In genomic region chr3:160437083-160437455, GRCh38 we compare ENCODE assay signal across 24 cellular contexts. TPM values are rescaled to one million over a fixed set of nuclear protein-coding genes. Genes with fewer than 3 reads are reported as not detected.
DNase-seq lines count a peak whose midpoint lies in the region; ATAC-seq and TF ChIP-seq lines count a peak whose summit lies in the region.
"Had no signal": no experiment of that assay in that cellular context is flagged by ENCODE, and none has a peak within 500 bp of the region (broad histone marks: within the 10 kb centered on the region; RNA-seq: fewer than 3 reads in every experiment).

No MANE protein-coding gene starts in this region.

- intact Hi-C loops in MCF 10A (cut with micrococcal nuclease) (no loop called here), mammary epithelial cell (cut with micrococcal nuclease) (no loop called here), HCT116 (cut with micrococcal nuclease) (no loop called here)

- POLR2A ChIA-PET in MCF 10A (lab: Yijun Ruan, JAX) = interaction anchor here (0.9 to 3.5 kb wide), 2 partner anchors 12 to 29 kb away, joined by 3 to 23 read pairs; partner anchors contain the start of gene TRIM59
- POLR2A ChIA-PET in HCT116 (lab: Charles Lee) = interaction anchor here (1.3 kb wide), 1 partner anchor 13 kb away, joined by 3 read pairs; the partner anchor contains the start of gene TRIM59
- POLR2A ChIA-PET in activated CD8-positive, alpha-beta T cell treated with anti-CD3 and anti-CD28 coated beads, Interleukin-2, amount 10 ng/mL, durations not matched to agents 7 days and 5 days (lab: Charles Lee) = interaction anchor here (0.7 to 3.8 kb wide), 2 partner anchors 13 to 37 kb away, joined by 3 to 31 read pairs; partner anchors contain the start of genes SMC4 and TRIM59

- H3K9me2 ChIP-seq in HCT116 (ENCODE audit: insufficient read depth) = no peaks in the 10 kb centered on the region

- H3K27me3 Mint-ChIP-seq in MCF 10A (ENCODE audit: insufficient read depth, unreplicated experiment) = no peaks in the 10 kb centered on the region
- H3K27me3 Mint-ChIP-seq in activated CD8-positive, alpha-beta T cell treated with anti-CD3 and anti-CD28 coated beads, Interleukin-2, amount 10 ng/mL, durations not matched to agents 7 days and 5 days (ENCODE audit: low read depth) = no peaks in the 10 kb centered on the region
- H3K27me3 Mint-ChIP-seq: stimulated activated naive CD8-positive, alpha-beta T cell treated with anti-CD3 and anti-CD28 coated beads, Interleukin-15, Interleukin-2, amounts not matched to agents 100 ng/mL and 50 ng/mL, for 24 hours had no signal

- no peak overlapping the region for H3K14ac ChIP-seq in trophoblast cell (ENCODE audit: low read length)

- dilution Hi-C loops in mammary epithelial cell (cut with HindIII; ENCODE audit: low sequenced_read_pairs) = no loop called here

- no peaks in the 10 kb centered on the region for H4K20me1 ChIP-seq in mammary epithelial cell (ENCODE audit: insufficient read depth, low read length)
- peaks cover 33% of the 10 kb centered on the region; the same call in 1 of the 2 replicates for H4K20me1 ChIP-seq in HCT116 (ENCODE audit: insufficient read depth)
- peaks cover 4% of the 10 kb centered on the region for H4K20me1 ChIP-seq in osteoblast (ENCODE audit: insufficient read depth, low read length)

- H3K36me3 ChIP-seq in mammary epithelial cell (ENCODE audit: insufficient read depth, low read length) (peaks cover 31% of the 10 kb centered on the region), HCT116 (ENCODE audit: control insufficient read depth in 1 of 2, insufficient read depth in 2 of 2, low read length in 2 of 2) (peaks cover 28 to 49% of the 10 kb centered on the region in 2 experiments), mesendoderm (ENCODE audit: control insufficient read depth, insufficient read depth, low read length) (no peaks in the 10 kb centered on the region), trophoblast cell (ENCODE audit: control insufficient read depth in 1 of 2, insufficient read depth in 2 of 2, low read length in 2 of 2) (peaks cover 6 to 10% of the 10 kb centered on the region in 2 experiments), brain microvascular endothelial cell (replicated peaks) (peaks cover 23% of the 10 kb centered on the region), osteoblast (ENCODE audit: insufficient read depth, low read length) (peaks cover 60% of the 10 kb centered on the region)

- H3K27ac ChIP-seq in mammary epithelial cell (ENCODE audit: insufficient read depth, low read depth, low read length) (no peak overlapping the region), HCT116 (ENCODE audit: low read depth, low read length) (no peak overlapping the region), mesendoderm (ENCODE audit: low read depth, low read length) (no peak overlapping the region), trophoblast cell (ENCODE audit: low read depth, low read length) (no peak overlapping the region), brain microvascular endothelial cell (no peak overlapping the region), osteoblast (ENCODE audit: low read depth, low read length) (no peak overlapping the region)
- H3K27ac ChIP-seq: parathyroid adenoma, PC-9, transverse colon had no signal

- 93% methylated on average over 5 of the region's 5 CpGs for WGBS in mammary epithelial cell (ENCODE audit: low coverage, missing lambda C conversion rate)
- no CpG with 5 or more reads among the region's 5 CpGs for WGBS in mesendoderm (ENCODE audit: extremely low coverage, insufficient coverage, low lambda C conversion rate)
- no CpG with 5 or more reads among the region's 5 CpGs for WGBS in trophoblast cell (ENCODE audit: extremely low coverage, insufficient coverage, insufficient read length)

- H4K5ac ChIP-seq in mesendoderm (ENCODE audit: low read length) = no peak overlapping the region

- no peak overlapping the region for H3K27ac Mint-ChIP-seq in MCF 10A (ENCODE audit: low read depth, unreplicated experiment)
- no peak overlapping the region for H3K27ac Mint-ChIP-seq in activated CD8-positive, alpha-beta T cell treated with anti-CD3 and anti-CD28 coated beads, Interleukin-2, amount 10 ng/mL, durations not matched to agents 7 days and 5 days
- H3K27ac Mint-ChIP-seq: stimulated activated naive CD8-positive, alpha-beta T cell treated with anti-CD3 and anti-CD28 coated beads, Interleukin-15, Interleukin-2, amounts not matched to agents 100 ng/mL and 50 ng/mL, for 24 hours had no signal

- no peak overlapping the region for H3K4ac ChIP-seq in mesendoderm (ENCODE audit: low read depth, low read length)
- H3K4ac ChIP-seq in trophoblast cell (ENCODE audit: low read depth, low read length) = no peak overlapping the region

- H3K9ac ChIP-seq in mammary epithelial cell (ENCODE audit: insufficient read depth, low read length) (no peak overlapping the region), HCT116 (ENCODE audit: low read length) (no peak overlapping the region), mesendoderm (ENCODE audit: low read length) (no peak overlapping the region), trophoblast cell (ENCODE audit: low read length) (no peak overlapping the region)
- H3K9ac ChIP-seq: parathyroid adenoma had no signal

- no peak for TF ChIP-seq POLR2A in HCT116 (IDR thresholded peaks at IDR 0.05; ENCODE audit: borderline replicate concordance, extremely low read depth, insufficient read depth, insufficient read length)

- H4K12ac ChIP-seq in trophoblast cell (ENCODE audit: low read depth, low read length) = no peak overlapping the region

- RAD21 ChIA-PET in HCT116 (lab: Charles Lee; ENCODE audit: low non-redundant PET in 1 of 2, low total read pairs in 2 of 2, uncharacterized antibody in 2 of 2, unreplicated experiment in 2 of 2) = no interaction called here

- no peak for ATAC-seq in HCT116
- ATAC-seq in activated CD8-positive, alpha-beta T cell treated with anti-CD3 and anti-CD28 coated beads, Interleukin-2, amount 10 ng/mL, durations not matched to agents 7 days and 5 days = peak; percentile 48

- H3K4me1 ChIP-seq in mammary epithelial cell (ENCODE audit: insufficient read depth, low read length) = no peaks in the 10 kb centered on the region
- no peaks in the 10 kb centered on the region for H3K4me1 ChIP-seq in HCT116 (ENCODE audit: control insufficient read depth in 1 of 2, insufficient read depth in 2 of 2, low read length in 2 of 2)
- peaks cover 2% of the 10 kb centered on the region for H3K4me1 ChIP-seq in mesendoderm (ENCODE audit: control insufficient read depth, low read depth, low read length)
- H3K4me1 ChIP-seq in trophoblast cell (ENCODE audit: control insufficient read depth in 1 of 2, insufficient read depth in 2 of 2, low read length in 2 of 2) = no peaks in the 10 kb centered on the region
- peaks cover 20% of the 10 kb centered on the region for H3K4me1 ChIP-seq in osteoblast (ENCODE audit: insufficient read depth, low read length)
- H3K4me1 ChIP-seq: Caco-2, parathyroid adenoma, transverse colon had no signal

- H3K18ac ChIP-seq in mesendoderm (ENCODE audit: low read length) (no peak overlapping the region), trophoblast cell (ENCODE audit: low read length) (no peak overlapping the region)

- no TSS peak for BruUV-seq in MCF 10A (replicated peaks; lab: Mats Ljungman, UMichigan)
- no TSS peak for BruUV-seq in mammary epithelial cell (replicated peaks; lab: Mats Ljungman, UMichigan)
- BruUV-seq in HCT116 (replicated peaks; lab: Mats Ljungman, UMichigan) = no TSS peak

- H3K56ac ChIP-seq in mesendoderm (ENCODE audit: low read length) = no peak overlapping the region

- H3K4me3 Mint-ChIP-seq in MCF 10A (ENCODE audit: unreplicated experiment) = no peak overlapping the region
- no peak overlapping the region for H3K4me3 Mint-ChIP-seq in activated CD8-positive, alpha-beta T cell treated with anti-CD3 and anti-CD28 coated beads, Interleukin-2, amount 10 ng/mL, durations not matched to agents 7 days and 5 days
- H3K4me3 Mint-ChIP-seq: activated T-cell treated with anti-CD3 and anti-CD28 coated beads, Interleukin-2, amount 50 U/mL, for 4 hours; stimulated activated naive CD8-positive, alpha-beta T cell treated with anti-CD3 and anti-CD28 coated beads, Interleukin-15, Interleukin-2, amounts not matched to agents 100 ng/mL and 50 ng/mL, for 24 hours had no signal

- no peak for TF ChIP-seq RAD21 in HCT116 (IDR thresholded peaks at IDR 0.05; ENCODE audit: low read depth)

- CTCF ChIA-PET in MCF 10A (lab: Yijun Ruan, JAX) (no interaction called here), mammary epithelial cell (lab: Charles Lee; ENCODE audit: low non-redundant PET) (no interaction called here), HCT116 (lab: Charles Lee) (interaction anchor here (0.9 kb wide), 1 partner anchor 12 kb away, joined by 3 read pairs; the partner anchor contains the start of gene TRIM59)
- CTCF ChIA-PET in activated CD8-positive, alpha-beta T cell treated with anti-CD3 and anti-CD28 coated beads, Interleukin-2, amount 10 ng/mL, durations not matched to agents 7 days and 5 days (lab: Charles Lee) = interaction anchor here (1.7 kb wide), 1 partner anchor 48 kb away, joined by 4 read pairs; no protein-coding TSS in a partner anchor

- no peak overlapping the region for H4K91ac ChIP-seq in trophoblast cell (ENCODE audit: low read depth, low read length)

- H3K4me3 ChIP-seq in mammary epithelial cell (replicated peaks in 1 of 3; ENCODE audit: insufficient read depth in 1 of 3, low read depth in 2 of 3, low read length in 3 of 3) (no peak overlapping the region), HCT116 (replicated peaks in 1 of 2; ENCODE audit: low read depth in 1 of 2, low read length in 2 of 2) (no peak overlapping the region), mesendoderm (ENCODE audit: low read length) (no peak overlapping the region), trophoblast cell (ENCODE audit: low read depth, low read length) (no peak overlapping the region), brain microvascular endothelial cell (ENCODE audit: low read depth, low read length) (no peak overlapping the region), osteoblast (ENCODE audit: insufficient read depth, low read length) (no peak overlapping the region)
- H3K4me3 ChIP-seq: dorsolateral prefrontal cortex, PC-9, transverse colon had no signal

- peaks cover 43% of the 10 kb centered on the region for H3K36me3 Mint-ChIP-seq in MCF 10A (ENCODE audit: insufficient read depth, unreplicated experiment)
- H3K36me3 Mint-ChIP-seq in activated CD8-positive, alpha-beta T cell treated with anti-CD3 and anti-CD28 coated beads, Interleukin-2, amount 10 ng/mL, durations not matched to agents 7 days and 5 days (ENCODE audit: low read depth) = peaks cover 79% of the 10 kb centered on the region

- H3K9me3 Mint-ChIP-seq in MCF 10A (ENCODE audit: unreplicated experiment) = no peaks in the 10 kb centered on the region
- no peaks in the 10 kb centered on the region for H3K9me3 Mint-ChIP-seq in activated CD8-positive, alpha-beta T cell treated with anti-CD3 and anti-CD28 coated beads, Interleukin-2, amount 10 ng/mL, durations not matched to agents 7 days and 5 days (ENCODE audit: insufficient read depth)
- H3K9me3 Mint-ChIP-seq: activated T-cell treated with anti-CD3 and anti-CD28 coated beads, Interleukin-2, amount 50 U/mL, for 4 hours had no signal

- H3K79me2 ChIP-seq in mammary epithelial cell (ENCODE audit: insufficient read depth, low read length) (peaks cover 74% of the 10 kb centered on the region), HCT116 (ENCODE audit: insufficient read depth, low read length) (peaks cover 100% of the 10 kb centered on the region), mesendoderm (ENCODE audit: control insufficient read depth, insufficient read depth, low read length) (peaks cover 20% of the 10 kb centered on the region), trophoblast cell (ENCODE audit: control insufficient read depth, insufficient read depth, low read length, poor library complexity) (no peaks in the 10 kb centered on the region), osteoblast (ENCODE audit: insufficient read depth, low read length) (peaks cover 76% of the 10 kb centered on the region)
- H3K79me2 ChIP-seq: parathyroid adenoma had no signal

- no peaks in the 10 kb centered on the region for H3K9me3 ChIP-seq in mammary epithelial cell (replicated peaks; ENCODE audit: insufficient read depth, low read length)
- H3K9me3 ChIP-seq in HCT116 (ENCODE audit: control insufficient read depth in 1 of 2, insufficient read depth in 1 of 2, low read depth in 1 of 2, low read length in 2 of 2) = no peaks in the 10 kb centered on the region
- H3K9me3 ChIP-seq in trophoblast cell (ENCODE audit: insufficient read depth, low read depth, low read length) = no peaks in the 10 kb centered on the region
- no peaks in the 10 kb centered on the region for H3K9me3 ChIP-seq in osteoblast (ENCODE audit: low read depth, low read length)
- H3K9me3 ChIP-seq: Caco-2, transverse colon had no signal

- no peak overlapping the region for H2BK120ac ChIP-seq in mesendoderm (ENCODE audit: low read depth, low read length)
- H2BK120ac ChIP-seq in trophoblast cell (ENCODE audit: insufficient read depth, low read length, poor library complexity) = no peak overlapping the region

- H3K27me3 ChIP-seq in mammary epithelial cell (ENCODE audit: insufficient read depth, low read length) (no peaks in the 10 kb centered on the region), HCT116 (ENCODE audit: insufficient read depth, low read length) (no peaks in the 10 kb centered on the region), mesendoderm (ENCODE audit: insufficient read depth, low read length, poor library complexity) (no peaks in the 10 kb centered on the region), trophoblast cell (ENCODE audit: insufficient read depth, low read length) (no peaks in the 10 kb centered on the region), brain microvascular endothelial cell (replicated peaks) (no peaks in the 10 kb centered on the region), osteoblast (ENCODE audit: insufficient read depth, low read length) (no peaks in the 10 kb centered on the region)
- H3K27me3 ChIP-seq: transverse colon had no signal

- H2BK12ac ChIP-seq in trophoblast cell (ENCODE audit: low read length) = no peak overlapping the region

- no peaks in the 10 kb centered on the region for H3K4me1 Mint-ChIP-seq in MCF 10A (ENCODE audit: insufficient read depth, unreplicated experiment)
- peaks cover 50% of the 10 kb centered on the region for H3K4me1 Mint-ChIP-seq in activated CD8-positive, alpha-beta T cell treated with anti-CD3 and anti-CD28 coated beads, Interleukin-2, amount 10 ng/mL, durations not matched to agents 7 days and 5 days (ENCODE audit: low read depth)

- no peak overlapping the region for H2BK15ac ChIP-seq in mesendoderm (replicated peaks; ENCODE audit: low read depth)

- TF ChIP-seq CTCF in MCF 10A (IDR thresholded peaks at IDR 0.05; ENCODE audit: unreplicated experiment) (no peak), mammary epithelial cell (conservative IDR thresholded peaks at IDR 0.05 in 1 of 2, IDR thresholded peaks at IDR 0.05 in 1 of 2; ENCODE audit: extremely low read depth in 1 of 2, insufficient read depth in 1 of 2, low read depth in 1 of 2, low read length in 2 of 2) (no peak), HCT116 (IDR thresholded peaks at IDR 0.05 in 2 of 3, conservative IDR thresholded peaks at IDR 0.05 in 1 of 3; ENCODE audit: borderline replicate concordance in 1 of 3, insufficient read depth in 1 of 3, low read depth in 2 of 3, low read length in 2 of 3) (no peak), brain microvascular endothelial cell (IDR thresholded peaks at IDR 0.05; ENCODE audit: low read depth, low read length, missing control alignments) (no peak), osteoblast (IDR thresholded peaks at IDR 0.05; ENCODE audit: extremely low read depth, low read depth, low read length) (no peak)

- H3K4me2 ChIP-seq in mammary epithelial cell (ENCODE audit: insufficient read depth, low read depth, low read length) = no peak overlapping the region
- no peak overlapping the region for H3K4me2 ChIP-seq in HCT116 (ENCODE audit: low read length)
- H3K4me2 ChIP-seq in mesendoderm (ENCODE audit: low read length) = no peak overlapping the region
- no peak overlapping the region for H3K4me2 ChIP-seq in trophoblast cell (ENCODE audit: low read length)
- H3K4me2 ChIP-seq in osteoblast (ENCODE audit: insufficient read depth, low read length) = no peak overlapping the region
- H3K4me2 ChIP-seq: PC-9 had no signal

- H2AK5ac ChIP-seq in mesendoderm (ENCODE audit: low read length) (no peak overlapping the region), trophoblast cell (ENCODE audit: low read length) (no peak overlapping the region)

- H4K8ac ChIP-seq in mesendoderm (ENCODE audit: low read depth, low read length) (no peak overlapping the region), trophoblast cell (ENCODE audit: low read depth, low read length) (no peak overlapping the region)

- H3K79me1 ChIP-seq in mesendoderm (ENCODE audit: low read length) (peaks cover 2% of the 10 kb centered on the region), trophoblast cell (ENCODE audit: low read length) (no peaks in the 10 kb centered on the region)

- H2BK5ac ChIP-seq in mesendoderm (ENCODE audit: low read length) (no peak overlapping the region), trophoblast cell (ENCODE audit: low read depth, low read length, poor library complexity) (no peak overlapping the region)

- DNase-seq in MCF 10A (ENCODE audit: unreplicated experiment) (peak; percentile 13), mammary epithelial cell (no peak), HCT116 (ENCODE audit: low read depth, low spot score) (no peak), mesendoderm (peak; percentile 25), trophoblast cell (no peak), brain microvascular endothelial cell (no peak), osteoblast (ENCODE audit: insufficient read length, low spot score, missing footprints) (no peak)
- DNase-seq in activated CD8-positive, alpha-beta T cell treated with anti-CD3 and anti-CD28 coated beads, Interleukin-2, amount 10 ng/mL, durations not matched to agents 7 days and 5 days = no peak
- DNase-seq: activated CD4-positive, alpha-beta T cell treated with anti-CD3 and anti-CD28 coated beads for 1 hour; activated T-cell treated with anti-CD3 and anti-CD28 coated beads, Interleukin-2, amount 50 U/mL, for 4 hours; amygdala; Caco-2; caudate nucleus; dorsolateral prefrontal cortex; erythroblast; hypothalamus; islet precursor cell; NCI-H1436 treated with DMSO at 0.1 percent for 48 hours; NCI-H2171; PC-9; stimulated activated CD4-positive, alpha-beta T cell treated with anti-CD3 and anti-CD28 coated beads, Interleukin-1b, Interleukin-23, amount 100 ng/mL, for 48 hours; transverse colon had no signal

- H3K23ac ChIP-seq in mesendoderm (ENCODE audit: low read length) (no peak overlapping the region), trophoblast cell (ENCODE audit: low read length) (no peak overlapping the region)

- in situ Hi-C loops in mammary epithelial cell (cut with MboI; ENCODE audit: low sequenced_read_pairs in 2 of 2) (no loop called here), brain microvascular endothelial cell (cut with HindIII; ENCODE audit: low pct_ligation_motif_present, low sequenced_read_pairs) (no loop called here)

- H2AFZ ChIP-seq in mammary epithelial cell (ENCODE audit: low read depth, low read length) (no peak overlapping the region), HCT116 (ENCODE audit: low read depth, low read length, poor library complexity, severe bottlenecking) (no peak overlapping the region), trophoblast cell (ENCODE audit: insufficient read depth, low read length, poor library complexity) (no peak overlapping the region), osteoblast (ENCODE audit: low read length) (no peak overlapping the region)
- H2AFZ ChIP-seq: parathyroid adenoma, PC-9 had no signal

RNA-seq across cellular contexts. Expression of gene TRIM59, which starts 12.5 kb away (rescaled TPM):
- 12.1 and 15.1 TPM in 2 replicates for total RNA-seq in MCF 10A (2022)
- 10 to 100 TPM in 1 of 2 donors, 1 to 10 TPM in 1; 9.7 to 15.2 TPM for total RNA-seq in mammary epithelial cell
- polyA plus RNA-seq in mammary epithelial cell = 4.9 TPM
- polyA minus RNA-seq in mammary epithelial cell = 19.1 TPM
- 41.6 TPM for total RNA-seq in HCT116 (2021; ENCODE audit: unreplicated experiment)
- polyA plus RNA-seq in HCT116 (2012) = 5.6 and 13.8 TPM in 2 replicates
- 10 to 100 TPM; 51.2 to 53.5 TPM for total RNA-seq in activated CD8-positive, alpha-beta T cell treated with anti-CD3 and anti-CD28 coated beads, Interleukin-2, amount 10 ng/mL, durations not matched to agents 7 days and 5 days
- 28.6 TPM for polyA plus RNA-seq in mesendoderm (2013, experiment 1 of 2)
- polyA plus RNA-seq in mesendoderm (2013, experiment 2 of 2) = 30.5 TPM
- polyA plus RNA-seq in trophoblast cell (2013) = 16.0 and 16.9 TPM in 2 replicates
- total RNA-seq in osteoblast = 21.5 and 22.1 TPM in 2 replicates

RNA-seq across cellular contexts. Expression of gene SMC4, which starts 37.6 kb away (rescaled TPM):
- 89.3 and 116 TPM in 2 replicates for total RNA-seq in MCF 10A (2022)
- total RNA-seq in mammary epithelial cell = 10 to 100 TPM; 16.8 to 91.2 TPM
- 35.7 TPM for polyA plus RNA-seq in mammary epithelial cell
- polyA minus RNA-seq in mammary epithelial cell = 11.1 TPM
- total RNA-seq in HCT116 (2021; ENCODE audit: unreplicated experiment) = 123 TPM
- polyA plus RNA-seq in HCT116 (2012) = 42.5 and 61.0 TPM in 2 replicates
- total RNA-seq in activated CD8-positive, alpha-beta T cell treated with anti-CD3 and anti-CD28 coated beads, Interleukin-2, amount 10 ng/mL, durations not matched to agents 7 days and 5 days = 100 to 1,000 TPM; 292 to 300 TPM
- polyA plus RNA-seq in mesendoderm (2013, experiment 1 of 2) = 263 TPM
- polyA plus RNA-seq in mesendoderm (2013, experiment 2 of 2) = 257 TPM
- 170 and 173 TPM in 2 replicates for polyA plus RNA-seq in trophoblast cell (2013)
- total RNA-seq in osteoblast = 32.9 and 44.2 TPM in 2 replicates

RNA-seq across cellular contexts. Expression of gene IFT80, which starts 38.0 kb away (rescaled TPM):
- 22.6 and 29.0 TPM in 2 replicates for total RNA-seq in MCF 10A (2022)
- 10 to 100 TPM; 21.2 to 35.3 TPM for total RNA-seq in mammary epithelial cell
- 8.2 TPM for polyA plus RNA-seq in mammary epithelial cell
- 8.6 TPM for polyA minus RNA-seq in mammary epithelial cell
- total RNA-seq in HCT116 (2021; ENCODE audit: unreplicated experiment) = 26.3 TPM
- polyA plus RNA-seq in HCT116 (2012) = 6.8 and 7.7 TPM in 2 replicates
- total RNA-seq in activated CD8-positive, alpha-beta T cell treated with anti-CD3 and anti-CD28 coated beads, Interleukin-2, amount 10 ng/mL, durations not matched to agents 7 days and 5 days = 10 to 100 TPM; 27.5 to 29.7 TPM
- 10.7 TPM for polyA plus RNA-seq in mesendoderm (2013, experiment 1 of 2)
- polyA plus RNA-seq in mesendoderm (2013, experiment 2 of 2) = 8.9 TPM
- 11.9 and 12.0 TPM in 2 replicates for polyA plus RNA-seq in trophoblast cell (2013)
- 63.0 and 63.6 TPM in 2 replicates for total RNA-seq in osteoblast

Comparison
In these comparisons a context has a peak if more than half of its experiments do, and no peak if none do; other contexts are left out.
1. DNase-seq: peak in MCF 10A (single experiment) and mesendoderm (single experiment); none in mammary epithelial cell (single experiment), HCT116 (single experiment), activated CD8-positive, alpha-beta T cell treated with anti-CD3 and anti-CD28 coated beads, Interleukin-2, amount 10 ng/mL, durations not matched to agents 7 days and 5 days (single experiment), trophoblast cell (0 of 2), brain microvascular endothelial cell (single experiment) and osteoblast (single experiment).
2. CTCF ChIA-PET loops: an anchor here in HCT116 (0.9 kb wide) and activated CD8-positive, alpha-beta T cell treated with anti-CD3 and anti-CD28 coated beads, Interleukin-2, amount 10 ng/mL, durations not matched to agents 7 days and 5 days (1.7 kb wide); none called in MCF 10A and mammary epithelial cell.